In the genomic region with DNA sequence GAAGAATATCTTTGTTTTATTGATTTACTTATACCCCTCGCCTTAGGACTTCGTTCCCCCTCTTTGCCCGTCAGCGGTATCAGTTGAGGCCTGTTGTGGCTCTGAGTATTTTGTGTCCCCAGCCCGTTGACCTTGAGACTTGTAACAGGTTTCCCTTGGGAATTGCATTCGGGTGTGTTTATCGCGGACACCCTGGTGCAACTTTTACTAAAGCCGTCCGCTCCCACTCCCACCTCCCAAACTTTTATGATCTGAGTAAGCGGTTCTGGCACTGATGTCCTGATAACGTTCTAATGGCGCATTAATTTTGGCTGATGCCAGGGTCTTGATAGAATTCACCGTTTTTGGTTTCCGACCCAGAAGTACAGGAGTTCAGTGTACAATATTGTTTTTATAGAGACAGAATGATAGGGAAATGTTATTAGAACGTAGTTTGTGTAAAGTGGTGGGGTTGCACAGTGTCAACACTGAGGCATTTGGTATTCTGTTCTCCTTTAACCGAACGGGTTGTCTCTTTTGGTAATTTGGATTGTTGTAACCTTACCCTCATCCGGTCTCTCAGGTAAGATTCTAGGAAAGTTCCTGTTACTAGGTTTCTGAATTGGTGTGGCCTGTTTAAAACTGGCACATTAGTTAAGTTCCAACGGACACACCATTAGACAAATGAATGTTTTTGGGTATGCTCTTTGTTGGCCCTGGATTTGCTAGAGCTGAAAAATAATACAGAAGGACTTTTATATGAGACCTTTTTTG, we compare ENCODE assay signal across 8 cellular contexts. TPM values are rescaled to one million over a fixed set of nuclear protein-coding genes. Genes with fewer than 3 reads are reported as not detected.
DNase-seq lines count a peak whose midpoint lies in the region; ATAC-seq and TF ChIP-seq lines count a peak whose summit lies in the region.

No MANE protein-coding gene starts in this region.

- H3K9me3 ChIP-seq in neutrophil = no peaks in the 10 kb centered on the region

- peak overlapping the region; percentile 97 for H3K4me3 Mint-ChIP-seq in WTC11

- TF ChIP-seq CTCF in BJ (IDR thresholded peaks at IDR 0.05; ENCODE audit: insufficient read depth, low read depth, low read length) = no peak
- no peak for TF ChIP-seq CTCF in WTC11 (IDR thresholded peaks at IDR 0.05)
- no peak for TF ChIP-seq CTCF in foreskin keratinocyte (conservative IDR thresholded peaks at IDR 0.05)
- TF ChIP-seq CTCF in neutrophil (IDR thresholded peaks at IDR 0.05) = no peak

- CTCF ChIA-PET in BJ (lab: Yijun Ruan, JAX) = interaction anchor here (0.7 to 3.5 kb wide), 3 partner anchors 43 to 502 kb away, joined by 3 to 16 read pairs (median 3); a partner anchor contains a TSS
- CTCF ChIA-PET in WTC11 (lab: Charles Lee) = no interaction called here

- peak overlapping the region; percentile 99 for H3K27ac Mint-ChIP-seq in WTC11

- DNase-seq in BJ (ENCODE audit: low read depth) (no peak), HCEC 1CT (peak; percentile 3), WTC11 (ENCODE audit: low spot score) (no peak), foreskin keratinocyte (peak in 1 of 2 donors; percentile 21), SIG-M5 (lab: John Stamatoyannopoulos, UW) (no peak), GM19240 (ENCODE audit: insufficient read length, low spot score) (no peak), RPMI8226 (no peak)

- H3K36me3 Mint-ChIP-seq in WTC11 = peaks cover 49% of the 10 kb centered on the region

- H3K27me3 ChIP-seq in BJ (ENCODE audit: control insufficient read depth, insufficient read depth, low read length) (no peaks in the 10 kb centered on the region), foreskin keratinocyte (no peaks in the 10 kb centered on the region), neutrophil (no peaks in the 10 kb centered on the region)

- H3K9me3 Mint-ChIP-seq in WTC11 = no peaks in the 10 kb centered on the region

- H3K4me1 ChIP-seq in foreskin keratinocyte (peaks cover 20% of the 10 kb centered on the region), neutrophil (ENCODE audit: control insufficient read depth in 1 of 2, insufficient read depth in 1 of 2, low read depth in 1 of 2, low read length in 1 of 2) (peaks cover 19 to 25% of the 10 kb centered on the region in 2 experiments)

- peaks cover 8% of the 10 kb centered on the region for H3K36me3 ChIP-seq in BJ (ENCODE audit: control insufficient read depth, insufficient read depth, low read length)
- H3K36me3 ChIP-seq in neutrophil = peaks cover 55% of the 10 kb centered on the region

- no peaks in the 10 kb centered on the region for H3K27me3 Mint-ChIP-seq in WTC11 (ENCODE audit: low read depth)

- peaks cover 25% of the 10 kb centered on the region for H3K4me1 Mint-ChIP-seq in WTC11

- ATAC-seq in WTC11 (no peak), foreskin keratinocyte (no peak)

- H3K4me3 ChIP-seq in BJ (ENCODE audit: low read depth, low read length) = peak overlapping the region; percentile 90
- peak overlapping the region; percentile 98 for H3K4me3 ChIP-seq in neutrophil (ENCODE audit: low read depth in 1 of 2, low read length in 1 of 2)

- POLR2A ChIA-PET in BJ (lab: Charles Lee) (no interaction called here), WTC11 (lab: Charles Lee) (interaction anchor here (1.4 to 1.5 kb wide), 3 partner anchors 48 to 168 kb away, joined by 3 to 4 read pairs (median 4); a partner anchor contains a TSS)

- H3K27ac ChIP-seq in foreskin keratinocyte (peak overlapping the region; percentile 75), neutrophil (peak overlapping the region; percentile 83)

TF ChIP-seq in WTC11, 78 proteins besides CTCF, POLR2A, EP300 and RAD21:
- TF ChIP-seq ATF1 (CRISPR knock-in tag; IDR thresholded peaks at IDR 0.05) (no peak), TEAD1 (CRISPR knock-in tag; IDR thresholded peaks at IDR 0.05) (no peak), FOXJ3 (CRISPR knock-in tag; IDR thresholded peaks at IDR 0.05; ENCODE audit: borderline replicate concordance) (no peak), SMAD3 (CRISPR knock-in tag; IDR thresholded peaks at IDR 0.05; ENCODE audit: borderline replicate concordance) (no peak), HMGA2 (CRISPR knock-in tag; IDR thresholded peaks at IDR 0.05) (no peak)
- TF ChIP-seq, protein P1, sequence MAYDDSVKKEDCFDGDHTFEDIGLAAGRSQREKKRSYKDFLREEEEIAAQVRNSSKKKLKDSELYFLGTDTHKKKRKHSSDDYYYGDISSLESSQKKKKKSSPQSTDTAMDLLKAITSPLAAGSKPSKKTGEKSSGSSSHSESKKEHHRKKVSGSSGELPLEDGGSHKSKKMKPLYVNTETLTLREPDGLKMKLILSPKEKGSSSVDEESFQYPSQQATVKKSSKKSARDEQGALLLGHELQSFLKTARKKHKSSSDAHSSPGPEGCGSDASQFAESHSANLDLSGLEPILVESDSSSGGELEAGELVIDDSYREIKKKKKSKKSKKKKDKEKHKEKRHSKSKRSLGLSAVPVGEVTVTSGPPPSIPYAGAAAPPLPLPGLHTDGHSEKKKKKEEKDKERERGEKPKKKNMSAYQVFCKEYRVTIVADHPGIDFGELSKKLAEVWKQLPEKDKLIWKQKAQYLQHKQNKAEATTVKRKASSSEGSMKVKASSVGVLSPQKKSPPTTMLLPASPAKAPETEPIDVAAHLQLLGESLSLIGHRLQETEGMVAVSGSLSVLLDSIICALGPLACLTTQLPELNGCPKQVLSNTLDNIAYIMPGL (CRISPR knock-in tag; IDR thresholded peaks at IDR 0.05) = 0 out of 2 replicates have a peak, but pooled peaks have one; percentile 16

RNA-seq across cellular contexts. Expression of a gene that starts 47.8 kb away (rescaled TPM):
- polyA plus RNA-seq in BJ (2011; rRNA removed) = 4.0 and 5.6 TPM in 2 replicates
- polyA minus RNA-seq in BJ (2011; rRNA and poly(A)+ RNA removed) = 1.2 and 1.8 TPM in 2 replicates
- 28.9 to 33.7 TPM (median 30.4 TPM) in 3 replicates for total RNA-seq in WTC11 (2021)
- 13.0 and 15.8 TPM in 2 replicates for total RNA-seq in foreskin keratinocyte
- 13.1 and 15.7 TPM in 2 replicates for polyA plus RNA-seq in foreskin keratinocyte

RNA-seq across cellular contexts. Expression of a gene that starts 48.1 kb away (rescaled TPM):
- 77.4 and 102 TPM in 2 replicates for polyA plus RNA-seq in BJ (2011; rRNA removed)
- 47.0 and 47.8 TPM in 2 replicates for polyA minus RNA-seq in BJ (2011; rRNA and poly(A)+ RNA removed)
- total RNA-seq in WTC11 (2021) = 129 to 138 TPM (median 135 TPM) in 3 replicates
- total RNA-seq in foreskin keratinocyte = 79.3 and 104 TPM in 2 replicates
- polyA plus RNA-seq in foreskin keratinocyte = 37.8 and 54.7 TPM in 2 replicates

RNA-seq across cellular contexts. Expression of a gene that starts 53.5 kb away (rescaled TPM):
- polyA plus RNA-seq in BJ (2011; rRNA removed) (59.9 and 67.2 TPM in 2 replicates), foreskin keratinocyte (44.5 and 45.8 TPM in 2 replicates)
- 66.4 and 70.5 TPM in 2 replicates for polyA minus RNA-seq in BJ (2011; rRNA and poly(A)+ RNA removed)
- total RNA-seq in WTC11 (2021) (76.5 to 91.7 TPM (median 91.2 TPM) in 3 replicates), foreskin keratinocyte (88.0 and 92.4 TPM in 2 replicates)

RNA-seq across cellular contexts. Expression of a gene that starts 54.0 kb away (rescaled TPM):
- polyA plus RNA-seq in BJ (2011; rRNA removed) = not detected in 2 replicates
- not detected in 2 replicates for polyA minus RNA-seq in BJ (2011; rRNA and poly(A)+ RNA removed)
- total RNA-seq in WTC11 (2021) = 0.26 to 0.44 TPM (median 0.37 TPM) in 3 replicates
- 0.07 TPM in 1 of 2 replicates, not detected in the other for total RNA-seq in foreskin keratinocyte
- 0.02 TPM in 1 of 2 replicates, not detected in the other for polyA plus RNA-seq in foreskin keratinocyte
